In genomic region chr17:1259910-1260389, GRCh38 we compare ENCODE assay signal across 1 cellular context.
TF ChIP-seq lines count a peak whose summit lies in the region.

No MANE protein-coding gene starts in this region.

TF ChIP-seq in HEK293, 187 proteins besides CTCF, POLR2A, EP300 and RAD21 (continued from another document):
- TF ChIP-seq ZNF776 (tag by site-specific recombination; IDR thresholded peaks at IDR 0.05; ENCODE audit: borderline replicate concordance), result no peak
- TF ChIP-seq ZNF341 (tag by site-specific recombination; IDR thresholded peaks at IDR 0.05; ENCODE audit: low read depth), result no peak
- no peak for TF ChIP-seq ZNF530 (tag by site-specific recombination; IDR thresholded peaks at IDR 0.05; ENCODE audit: low read depth)
- TF ChIP-seq, protein P1, sequence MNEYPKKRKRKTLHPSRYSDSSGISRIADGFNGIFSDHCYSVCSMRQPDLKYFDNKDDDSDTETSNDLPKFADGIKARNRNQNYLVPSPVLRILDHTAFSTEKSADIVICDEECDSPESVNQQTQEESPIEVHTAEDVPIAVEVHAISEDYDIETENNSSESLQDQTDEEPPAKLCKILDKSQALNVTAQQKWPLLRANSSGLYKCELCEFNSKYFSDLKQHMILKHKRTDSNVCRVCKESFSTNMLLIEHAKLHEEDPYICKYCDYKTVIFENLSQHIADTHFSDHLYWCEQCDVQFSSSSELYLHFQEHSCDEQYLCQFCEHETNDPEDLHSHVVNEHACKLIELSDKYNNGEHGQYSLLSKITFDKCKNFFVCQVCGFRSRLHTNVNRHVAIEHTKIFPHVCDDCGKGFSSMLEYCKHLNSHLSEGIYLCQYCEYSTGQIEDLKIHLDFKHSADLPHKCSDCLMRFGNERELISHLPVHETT (tag by site-specific recombination; IDR thresholded peaks at IDR 0.05), result no peak
- TF ChIP-seq, protein P2, sequence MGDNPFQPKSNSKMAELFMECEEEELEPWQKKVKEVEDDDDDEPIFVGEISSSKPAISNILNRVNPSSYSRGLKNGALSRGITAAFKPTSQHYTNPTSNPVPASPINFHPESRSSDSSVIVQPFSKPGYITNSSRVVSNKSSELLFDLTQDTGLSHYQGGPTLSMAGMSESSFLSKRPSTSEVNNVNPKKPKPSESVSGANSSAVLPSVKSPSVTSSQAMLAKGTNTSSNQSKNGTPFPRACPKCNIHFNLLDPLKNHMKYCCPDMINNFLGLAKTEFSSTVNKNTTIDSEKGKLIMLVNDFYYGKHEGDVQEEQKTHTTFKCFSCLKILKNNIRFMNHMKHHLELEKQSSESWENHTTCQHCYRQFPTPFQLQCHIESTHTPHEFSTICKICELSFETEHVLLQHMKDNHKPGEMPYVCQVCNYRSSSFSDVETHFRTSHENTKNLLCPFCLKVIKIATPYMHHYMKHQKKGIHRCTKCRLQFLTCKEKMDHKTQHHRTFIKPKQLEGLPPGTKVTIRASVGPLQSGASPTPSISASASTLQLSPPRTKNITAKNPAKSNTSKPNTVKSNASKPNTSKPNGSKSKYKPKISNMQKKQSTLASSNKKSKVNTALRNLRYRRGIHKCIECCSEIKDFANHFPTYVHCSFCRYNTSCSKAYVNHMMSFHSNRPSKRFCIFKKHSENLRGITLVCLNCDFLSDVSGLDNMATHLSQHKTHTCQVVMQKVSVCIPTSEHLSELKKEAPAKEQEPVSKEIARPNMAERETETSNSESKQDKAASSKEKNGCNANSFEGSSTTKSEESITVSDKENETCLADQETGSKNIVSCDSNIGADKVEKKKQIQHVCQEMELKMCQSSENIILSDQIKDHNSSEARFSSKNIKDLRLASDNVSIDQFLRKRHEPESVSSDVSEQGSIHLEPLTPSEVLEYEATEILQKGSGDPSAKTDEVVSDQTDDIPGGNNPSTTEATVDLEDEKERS (tag by site-specific recombination; IDR thresholded peaks at IDR 0.05), result no peak
- TF ChIP-seq ZNF23 (tag by site-specific recombination; IDR thresholded peaks at IDR 0.05; ENCODE audit: borderline replicate concordance), result no peak
- TF ChIP-seq, protein P3, sequence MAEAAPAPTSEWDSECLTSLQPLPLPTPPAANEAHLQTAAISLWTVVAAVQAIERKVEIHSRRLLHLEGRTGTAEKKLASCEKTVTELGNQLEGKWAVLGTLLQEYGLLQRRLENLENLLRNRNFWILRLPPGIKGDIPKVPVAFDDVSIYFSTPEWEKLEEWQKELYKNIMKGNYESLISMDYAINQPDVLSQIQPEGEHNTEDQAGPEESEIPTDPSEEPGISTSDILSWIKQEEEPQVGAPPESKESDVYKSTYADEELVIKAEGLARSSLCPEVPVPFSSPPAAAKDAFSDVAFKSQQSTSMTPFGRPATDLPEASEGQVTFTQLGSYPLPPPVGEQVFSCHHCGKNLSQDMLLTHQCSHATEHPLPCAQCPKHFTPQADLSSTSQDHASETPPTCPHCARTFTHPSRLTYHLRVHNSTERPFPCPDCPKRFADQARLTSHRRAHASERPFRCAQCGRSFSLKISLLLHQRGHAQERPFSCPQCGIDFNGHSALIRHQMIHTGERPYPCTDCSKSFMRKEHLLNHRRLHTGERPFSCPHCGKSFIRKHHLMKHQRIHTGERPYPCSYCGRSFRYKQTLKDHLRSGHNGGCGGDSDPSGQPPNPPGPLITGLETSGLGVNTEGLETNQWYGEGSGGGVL (tag by site-specific recombination; IDR thresholded peaks at IDR 0.05), result peak; percentile 47; the same call in 1 of the 2 replicates
- TF ChIP-seq, protein P4, sequence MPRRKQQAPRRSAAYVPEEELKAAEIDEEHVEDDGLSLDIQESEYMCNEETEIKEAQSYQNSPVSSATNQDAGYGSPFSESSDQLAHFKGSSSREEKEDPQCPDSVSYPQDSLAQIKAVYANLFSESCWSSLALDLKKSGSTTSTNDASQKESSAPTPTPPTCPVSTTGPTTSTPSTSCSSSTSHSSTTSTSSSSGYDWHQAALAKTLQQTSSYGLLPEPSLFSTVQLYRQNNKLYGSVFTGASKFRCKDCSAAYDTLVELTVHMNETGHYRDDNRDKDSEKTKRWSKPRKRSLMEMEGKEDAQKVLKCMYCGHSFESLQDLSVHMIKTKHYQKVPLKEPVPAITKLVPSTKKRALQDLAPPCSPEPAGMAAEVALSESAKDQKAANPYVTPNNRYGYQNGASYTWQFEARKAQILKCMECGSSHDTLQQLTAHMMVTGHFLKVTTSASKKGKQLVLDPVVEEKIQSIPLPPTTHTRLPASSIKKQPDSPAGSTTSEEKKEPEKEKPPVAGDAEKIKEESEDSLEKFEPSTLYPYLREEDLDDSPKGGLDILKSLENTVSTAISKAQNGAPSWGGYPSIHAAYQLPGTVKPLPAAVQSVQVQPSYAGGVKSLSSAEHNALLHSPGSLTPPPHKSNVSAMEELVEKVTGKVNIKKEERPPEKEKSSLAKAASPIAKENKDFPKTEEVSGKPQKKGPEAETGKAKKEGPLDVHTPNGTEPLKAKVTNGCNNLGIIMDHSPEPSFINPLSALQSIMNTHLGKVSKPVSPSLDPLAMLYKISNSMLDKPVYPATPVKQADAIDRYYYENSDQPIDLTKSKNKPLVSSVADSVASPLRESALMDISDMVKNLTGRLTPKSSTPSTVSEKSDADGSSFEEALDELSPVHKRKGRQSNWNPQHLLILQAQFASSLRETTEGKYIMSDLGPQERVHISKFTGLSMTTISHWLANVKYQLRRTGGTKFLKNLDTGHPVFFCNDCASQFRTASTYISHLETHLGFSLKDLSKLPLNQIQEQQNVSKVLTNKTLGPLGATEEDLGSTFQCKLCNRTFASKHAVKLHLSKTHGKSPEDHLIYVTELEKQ (tag by site-specific recombination; IDR thresholded peaks at IDR 0.05; ENCODE audit: borderline replicate concordance), result no peak
- TF ChIP-seq ZNF184 (tag by site-specific recombination; IDR thresholded peaks at IDR 0.05), result 0 out of 2 replicates have a peak, but pooled peaks have one; percentile 15
- TF ChIP-seq ZNF202 (tag by site-specific recombination; IDR thresholded peaks at IDR 0.05; ENCODE audit: borderline replicate concordance), result no peak
- TF ChIP-seq KLF1 (tag by site-specific recombination; IDR thresholded peaks at IDR 0.05), result 0 out of 2 replicates have a peak, but pooled peaks have one; percentile 2
- TF ChIP-seq GLIS2 (tag by site-specific recombination; IDR thresholded peaks at IDR 0.05), result peak; percentile 73
- no peak for TF ChIP-seq ZNF660 (tag by site-specific recombination; IDR thresholded peaks at IDR 0.05)
- peak; percentile 64 for TF ChIP-seq ZNF362 (tag by site-specific recombination; IDR thresholded peaks at IDR 0.05)
- no peak for TF ChIP-seq OVOL3 (tag by site-specific recombination; IDR thresholded peaks at IDR 0.05)
- TF ChIP-seq SP2 (tag by site-specific recombination; IDR thresholded peaks at IDR 0.05), result no peak
- no peak for TF ChIP-seq ZNF701 (tag by site-specific recombination; IDR thresholded peaks at IDR 0.05)
- TF ChIP-seq, protein P5, sequence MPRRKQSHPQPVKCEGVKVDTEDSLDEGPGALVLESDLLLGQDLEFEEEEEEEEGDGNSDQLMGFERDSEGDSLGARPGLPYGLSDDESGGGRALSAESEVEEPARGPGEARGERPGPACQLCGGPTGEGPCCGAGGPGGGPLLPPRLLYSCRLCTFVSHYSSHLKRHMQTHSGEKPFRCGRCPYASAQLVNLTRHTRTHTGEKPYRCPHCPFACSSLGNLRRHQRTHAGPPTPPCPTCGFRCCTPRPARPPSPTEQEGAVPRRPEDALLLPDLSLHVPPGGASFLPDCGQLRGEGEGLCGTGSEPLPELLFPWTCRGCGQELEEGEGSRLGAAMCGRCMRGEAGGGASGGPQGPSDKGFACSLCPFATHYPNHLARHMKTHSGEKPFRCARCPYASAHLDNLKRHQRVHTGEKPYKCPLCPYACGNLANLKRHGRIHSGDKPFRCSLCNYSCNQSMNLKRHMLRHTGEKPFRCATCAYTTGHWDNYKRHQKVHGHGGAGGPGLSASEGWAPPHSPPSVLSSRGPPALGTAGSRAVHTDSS (tag by site-specific recombination; IDR thresholded peaks at IDR 0.05), result 0 out of 2 replicates have a peak, but pooled peaks have one; percentile 8
- no peak for TF ChIP-seq SP3 (tag by site-specific recombination; IDR thresholded peaks at IDR 0.05)
- TF ChIP-seq, protein P6, sequence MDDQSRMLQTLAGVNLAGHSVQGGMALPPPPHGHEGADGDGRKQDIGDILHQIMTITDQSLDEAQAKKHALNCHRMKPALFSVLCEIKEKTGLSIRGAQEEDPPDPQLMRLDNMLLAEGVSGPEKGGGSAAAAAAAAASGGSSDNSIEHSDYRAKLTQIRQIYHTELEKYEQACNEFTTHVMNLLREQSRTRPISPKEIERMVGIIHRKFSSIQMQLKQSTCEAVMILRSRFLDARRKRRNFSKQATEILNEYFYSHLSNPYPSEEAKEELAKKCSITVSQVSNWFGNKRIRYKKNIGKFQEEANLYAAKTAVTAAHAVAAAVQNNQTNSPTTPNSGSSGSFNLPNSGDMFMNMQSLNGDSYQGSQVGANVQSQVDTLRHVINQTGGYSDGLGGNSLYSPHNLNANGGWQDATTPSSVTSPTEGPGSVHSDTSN (CRISPR knock-in tag; IDR thresholded peaks at IDR 0.05), result no peak
- TF ChIP-seq, protein P7, sequence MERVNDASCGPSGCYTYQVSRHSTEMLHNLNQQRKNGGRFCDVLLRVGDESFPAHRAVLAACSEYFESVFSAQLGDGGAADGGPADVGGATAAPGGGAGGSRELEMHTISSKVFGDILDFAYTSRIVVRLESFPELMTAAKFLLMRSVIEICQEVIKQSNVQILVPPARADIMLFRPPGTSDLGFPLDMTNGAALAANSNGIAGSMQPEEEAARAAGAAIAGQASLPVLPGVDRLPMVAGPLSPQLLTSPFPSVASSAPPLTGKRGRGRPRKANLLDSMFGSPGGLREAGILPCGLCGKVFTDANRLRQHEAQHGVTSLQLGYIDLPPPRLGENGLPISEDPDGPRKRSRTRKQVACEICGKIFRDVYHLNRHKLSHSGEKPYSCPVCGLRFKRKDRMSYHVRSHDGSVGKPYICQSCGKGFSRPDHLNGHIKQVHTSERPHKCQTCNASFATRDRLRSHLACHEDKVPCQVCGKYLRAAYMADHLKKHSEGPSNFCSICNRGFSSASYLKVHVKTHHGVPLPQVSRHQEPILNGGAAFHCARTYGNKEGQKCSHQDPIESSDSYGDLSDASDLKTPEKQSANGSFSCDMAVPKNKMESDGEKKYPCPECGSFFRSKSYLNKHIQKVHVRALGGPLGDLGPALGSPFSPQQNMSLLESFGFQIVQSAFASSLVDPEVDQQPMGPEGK (tag by site-specific recombination; IDR thresholded peaks at IDR 0.05), result peak; percentile 42
- no peak for TF ChIP-seq ZNF132 (tag by site-specific recombination; IDR thresholded peaks at IDR 0.05; ENCODE audit: borderline replicate concordance)
- 0 out of 2 replicates have a peak, but pooled peaks have one; percentile 35 for TF ChIP-seq MZF1 (tag by site-specific recombination; IDR thresholded peaks at IDR 0.05; ENCODE audit: borderline replicate concordance)
- TF ChIP-seq, protein P8, sequence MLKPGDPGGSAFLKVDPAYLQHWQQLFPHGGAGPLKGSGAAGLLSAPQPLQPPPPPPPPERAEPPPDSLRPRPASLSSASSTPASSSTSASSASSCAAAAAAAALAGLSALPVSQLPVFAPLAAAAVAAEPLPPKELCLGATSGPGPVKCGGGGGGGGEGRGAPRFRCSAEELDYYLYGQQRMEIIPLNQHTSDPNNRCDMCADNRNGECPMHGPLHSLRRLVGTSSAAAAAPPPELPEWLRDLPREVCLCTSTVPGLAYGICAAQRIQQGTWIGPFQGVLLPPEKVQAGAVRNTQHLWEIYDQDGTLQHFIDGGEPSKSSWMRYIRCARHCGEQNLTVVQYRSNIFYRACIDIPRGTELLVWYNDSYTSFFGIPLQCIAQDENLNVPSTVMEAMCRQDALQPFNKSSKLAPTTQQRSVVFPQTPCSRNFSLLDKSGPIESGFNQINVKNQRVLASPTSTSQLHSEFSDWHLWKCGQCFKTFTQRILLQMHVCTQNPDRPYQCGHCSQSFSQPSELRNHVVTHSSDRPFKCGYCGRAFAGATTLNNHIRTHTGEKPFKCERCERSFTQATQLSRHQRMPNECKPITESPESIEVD (tag by site-specific recombination; IDR thresholded peaks at IDR 0.05), result no peak
